17 cellular contexts compared by ENCODE assay signal in the genomic region with DNA sequence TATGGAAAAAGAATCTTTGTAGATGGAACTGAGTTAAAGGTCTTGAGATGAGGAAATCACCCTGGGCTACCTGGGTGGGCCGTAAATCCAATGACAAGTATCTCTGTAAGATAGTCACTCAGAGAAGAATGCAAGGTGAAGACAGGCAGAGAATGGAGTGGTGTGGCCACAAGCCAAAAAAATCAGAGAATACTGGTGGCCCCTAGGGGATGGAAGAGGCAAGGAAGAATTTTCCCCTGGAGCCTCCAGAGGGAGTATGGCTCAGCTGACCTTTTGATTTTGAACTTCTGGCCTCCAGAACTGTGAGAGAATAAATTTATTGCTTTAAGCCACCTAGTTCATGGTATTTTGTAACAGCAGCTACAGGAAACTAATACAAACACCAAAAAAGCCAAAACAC. TPM values are rescaled to one million over a fixed set of nuclear protein-coding genes. Genes with fewer than 3 reads are reported as not detected.
A peak's percentile ranks its signal among the peaks of the same experiment; 100 is the strongest.
DNase-seq lines count a peak whose midpoint lies in the region; ATAC-seq and TF ChIP-seq lines count a peak whose summit lies in the region.
"Had no signal": no experiment of that assay in that cellular context is flagged by ENCODE, and none has a peak within 500 bp of the region (broad histone marks: within the 10 kb centered on the region; RNA-seq: fewer than 3 reads in every experiment).

No MANE protein-coding gene starts in this region.

- H3K4me3 Mint-ChIP-seq in activated T-cell treated with anti-CD3 and anti-CD28 coated beads, Interleukin-2, amount 50 U/mL, for 24 hours: no peak overlapping the region
- H3K4me3 Mint-ChIP-seq: activated T-helper 1 cell treated with anti-CD3 and anti-CD28 coated beads, Interleukin-12 subunit alpha, Interleukin-12 subunit beta, Interleukin-2, Interleukin-4 antibody, amounts not matched to agents 30 ng/mL and 10 ng/mL and 1 ng/mL, durations not matched to agents 14 hours and 24 hours and 36 hours had no signal

- DNase-seq in DMS 273 (lab: John Stamatoyannopoulos, UW; ENCODE audit: unreplicated experiment) (peak; percentile 62), LHCN-M2 (ENCODE audit: low read depth) (peak; percentile 55), cardiac fibroblast (ENCODE audit: low read depth in 2 of 2) (peak; percentile 41 to 67), myocyte (ENCODE audit: low read depth) (peak; percentile 24), neuronal stem cell (ENCODE audit: low spot score) (no peak), left lung (no peak)
- no peak for DNase-seq in activated T-cell treated with anti-CD3 and anti-CD28 coated beads, Interleukin-2, amount 50 U/mL, for 24 hours
- DNase-seq: central memory CD4-positive, alpha-beta T cell; COR-L47; midbrain; NCI-H2081; sigmoid colon; upper lobe of left lung had no signal

- H2AK5ac ChIP-seq in neuronal stem cell (ENCODE audit: low read depth, low read length): no peak overlapping the region

- no peak overlapping the region for H2BK15ac ChIP-seq in neuronal stem cell (ENCODE audit: low read length)

- no peaks in the 10 kb centered on the region for H3K27me3 Mint-ChIP-seq in activated T-cell treated with anti-CD3 and anti-CD28 coated beads, Interleukin-2, amount 50 U/mL, for 24 hours

- no CpG with 5 or more reads among the region's 1 CpG for WGBS in neuronal stem cell (ENCODE audit: extremely low coverage in 2 of 2, insufficient read length in 2 of 2, insufficient replicate concordance in 1 of 2), 2 donors

- H3K4me2 ChIP-seq in neuronal stem cell (ENCODE audit: insufficient read depth, low read length, poor library complexity, severe bottlenecking): no peak overlapping the region

- no peak overlapping the region for H3K18ac ChIP-seq in neuronal stem cell (ENCODE audit: low read length)

- no peak overlapping the region for H4K8ac ChIP-seq in neuronal stem cell (ENCODE audit: low read depth, low read length)

- H3K4me3 ChIP-seq in cardiac fibroblast (replicated peaks in 1 of 2; ENCODE audit: low read depth in 2 of 2, low read length in 2 of 2) (no peak overlapping the region), neuronal stem cell (ENCODE audit: low read length in 2 of 2) (no peak overlapping the region), left lung (no peak overlapping the region)
- H3K4me3 ChIP-seq: sigmoid colon, upper lobe of left lung had no signal

- H3K27me3 ChIP-seq in neuronal stem cell (ENCODE audit: control insufficient read depth in 3 of 3, insufficient read depth in 3 of 3, low read depth in 1 of 3, low read length in 3 of 3) (no peaks in the 10 kb centered on the region), left lung (no peaks in the 10 kb centered on the region)
- H3K27me3 ChIP-seq: sigmoid colon, upper lobe of left lung had no signal

- no peak overlapping the region for H3K9ac ChIP-seq in neuronal stem cell (ENCODE audit: low read depth, low read length, poor library complexity)

- no peak overlapping the region for H3K4ac ChIP-seq in neuronal stem cell (ENCODE audit: low read length)

- H3K23ac ChIP-seq in neuronal stem cell (ENCODE audit: low read depth, low read length, poor library complexity): no peak overlapping the region

- H3K79me1 ChIP-seq in neuronal stem cell (ENCODE audit: low read depth, low read length): no peaks in the 10 kb centered on the region

- no peaks in the 10 kb centered on the region for H3K9me3 Mint-ChIP-seq in activated T-cell treated with anti-CD3 and anti-CD28 coated beads, Interleukin-2, amount 50 U/mL, for 24 hours
- H3K9me3 Mint-ChIP-seq: activated T-helper 1 cell treated with anti-CD3 and anti-CD28 coated beads, Interleukin-12 subunit alpha, Interleukin-12 subunit beta, Interleukin-2, Interleukin-4 antibody, amounts not matched to agents 30 ng/mL and 10 ng/mL and 1 ng/mL, durations not matched to agents 14 hours and 24 hours and 36 hours had no signal

- ATAC-seq in GM21717 (IDR thresholded peaks at IDR 0.05; ENCODE audit: unreplicated experiment) (no peak), left lung (no peak)
- ATAC-seq: activated CD4-positive, CD25-positive, alpha-beta regulatory T cell treated with anti-CD3 and anti-CD28 coated beads, Interleukin-2, amount 50 U/mL, for 24 hours had no signal

- H2BK12ac ChIP-seq in neuronal stem cell (ENCODE audit: low read length): no peak overlapping the region

- no peak overlapping the region for H2AFZ ChIP-seq in neuronal stem cell (ENCODE audit: low read length)

- no peak overlapping the region for H3K27ac Mint-ChIP-seq in activated T-cell treated with anti-CD3 and anti-CD28 coated beads, Interleukin-2, amount 50 U/mL, for 24 hours
- H3K27ac Mint-ChIP-seq: activated T-helper 1 cell treated with anti-CD3 and anti-CD28 coated beads, Interleukin-12 subunit alpha, Interleukin-12 subunit beta, Interleukin-2, Interleukin-4 antibody, amounts not matched to agents 30 ng/mL and 10 ng/mL and 1 ng/mL, durations not matched to agents 14 hours and 24 hours and 36 hours had no signal

- no peak overlapping the region for H2BK5ac ChIP-seq in neuronal stem cell (ENCODE audit: low read length)

- intact Hi-C loops in left lung (cut with DNase I): no loop called here

- TF ChIP-seq CTCF in cardiac fibroblast (IDR thresholded peaks at IDR 0.05; ENCODE audit: low read depth, low read length): peak; percentile 32
- TF ChIP-seq CTCF in left lung (IDR thresholded peaks at IDR 0.05): no peak

- H3K14ac ChIP-seq in neuronal stem cell (ENCODE audit: low read length): no peak overlapping the region

- H3K4me1 ChIP-seq in neuronal stem cell (ENCODE audit: control insufficient read depth in 2 of 2, insufficient read depth in 1 of 2, low read depth in 1 of 2, low read length in 2 of 2): peaks cover 0 to 2% of the 10 kb centered on the region in 2 donors
- no peaks in the 10 kb centered on the region for H3K4me1 ChIP-seq in left lung
- H3K4me1 ChIP-seq: upper lobe of left lung had no signal

- H2BK120ac ChIP-seq in neuronal stem cell (ENCODE audit: low read depth, low read length): no peak overlapping the region

- H3K4me1 Mint-ChIP-seq in activated T-cell treated with anti-CD3 and anti-CD28 coated beads, Interleukin-2, amount 50 U/mL, for 24 hours (ENCODE audit: low read depth): no peaks in the 10 kb centered on the region

- no peak overlapping the region for H4K91ac ChIP-seq in neuronal stem cell (ENCODE audit: low read depth, low read length, poor library complexity)

- H3K27ac ChIP-seq in neuronal stem cell (replicated peaks; ENCODE audit: low read length): no peak overlapping the region
- H3K27ac ChIP-seq in left lung: no peak overlapping the region
- H3K27ac ChIP-seq: sigmoid colon, upper lobe of left lung had no signal

- H3K36me3 Mint-ChIP-seq in activated T-cell treated with anti-CD3 and anti-CD28 coated beads, Interleukin-2, amount 50 U/mL, for 24 hours (ENCODE audit: low read depth): no peaks in the 10 kb centered on the region

- H3K9me3 ChIP-seq in neuronal stem cell (replicated peaks in 1 of 2; ENCODE audit: control insufficient read depth in 2 of 2, insufficient read depth in 1 of 2, low read depth in 1 of 2, low read length in 2 of 2) (no peaks in the 10 kb centered on the region), left lung (no peaks in the 10 kb centered on the region)
- H3K9me3 ChIP-seq: sigmoid colon, upper lobe of left lung had no signal

- H3K36me3 ChIP-seq in neuronal stem cell (replicated peaks in 1 of 2; ENCODE audit: control insufficient read depth in 2 of 2, insufficient read depth in 2 of 2, low read length in 2 of 2) (no peaks in the 10 kb centered on the region), left lung (no peaks in the 10 kb centered on the region)
- H3K36me3 ChIP-seq: sigmoid colon, upper lobe of left lung had no signal

RNA-seq across cellular contexts. Expression of gene CSNK1A1L, which starts 32.7 kb away (rescaled TPM):
- not detected in 2 replicates for total RNA-seq in LHCN-M2 (2014; rRNA removed)
- not detected for polyA plus RNA-seq in LHCN-M2 (2012)
- not detected in 2 replicates for total RNA-seq in myocyte
- 0.03 TPM for polyA plus RNA-seq in myocyte (2012)
- not detected for polyA plus RNA-seq in neuronal stem cell (2013, experiment 1 of 2)
- polyA plus RNA-seq in neuronal stem cell (2013, experiment 2 of 2): not detected
- not detected for total RNA-seq in left lung
- total RNA-seq: activated T-helper 1 cell treated with anti-CD3 and anti-CD28 coated beads, Interleukin-12 subunit alpha, Interleukin-12 subunit beta, Interleukin-2, Interleukin-4 antibody, amounts not matched to agents 30 ng/mL and 10 ng/mL and 1 ng/mL, durations not matched to agents 14 hours and 24 hours and 36 hours; glomerular endothelial cell; sigmoid colon; upper lobe of left lung had no signal
- polyA plus RNA-seq: sigmoid colon had no signal

Comparison
In these comparisons a context has a peak if more than half of its experiments do, and no peak if none do; other contexts are left out.
1. DNase-seq: peak in DMS 273 (single experiment), LHCN-M2 (single experiment), cardiac fibroblast (2 of 2) and myocyte (single experiment); none in neuronal stem cell (single experiment), left lung (0 of 2) and activated T-cell treated with anti-CD3 and anti-CD28 coated beads, Interleukin-2, amount 50 U/mL, for 24 hours (single experiment).